Comparison of ENCODE assay signal across 10 cellular contexts in genomic region chr12:102444707-102445106, GRCh38. TPM values are rescaled to one million over a fixed set of nuclear protein-coding genes. Genes with fewer than 3 reads are reported as not detected.
"Had no signal": no experiment of that assay in that cellular context is flagged by ENCODE, and none has a peak within 500 bp of the region (broad histone marks: within the 10 kb centered on the region; RNA-seq: fewer than 3 reads in every experiment).

No MANE protein-coding gene starts in this region.

- DNase-seq: GM23248, GOT3, H7, HFFc6, Kasumi-1, KG1 had no signal

- H2AFZ ChIP-seq: GM23248 had no signal

- H3K4me3 ChIP-seq: GM23248, HAP-1 had no signal

- ATAC-seq: HCT116 had no signal

- H3K9ac ChIP-seq: GM23248 had no signal

- H3K4me1 ChIP-seq: HAP-1 had no signal

- H3K36me3 ChIP-seq: HAP-1 had no signal

- H3K27ac ChIP-seq: GM23248, HL-60 had no signal

- H3K9me3 ChIP-seq: HAP-1 had no signal

RNA-seq across cellular contexts. Expression of gene IGF1, which starts 35.7 kb away (rescaled TPM):
- total RNA-seq: H7, HT1080 had no signal
